In the genomic region with DNA sequence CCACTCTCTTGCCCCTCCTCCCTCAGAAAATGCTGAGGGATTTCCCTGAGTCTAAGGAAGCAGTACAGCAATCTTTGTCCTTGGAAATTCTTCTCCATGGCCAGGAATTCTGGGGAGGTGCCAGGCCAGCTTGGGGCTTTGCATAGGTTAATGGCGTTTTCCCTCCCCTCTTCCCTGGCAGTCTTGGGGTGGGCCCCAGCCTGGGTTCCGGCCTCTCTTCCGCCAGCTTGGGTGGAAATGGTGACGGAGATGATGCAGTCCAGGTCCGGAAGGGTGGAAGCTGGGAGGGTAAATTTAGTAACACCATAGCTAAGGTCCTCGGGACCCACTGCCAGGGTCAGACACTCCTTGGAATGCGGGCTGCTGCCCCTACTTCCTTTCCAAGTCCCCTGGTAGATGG, we compare ENCODE assay signal across 11 cellular contexts. TPM values are rescaled to one million over a fixed set of nuclear protein-coding genes. Genes with fewer than 3 reads are reported as not detected.
DNase-seq lines count a peak whose midpoint lies in the region; ATAC-seq and TF ChIP-seq lines count a peak whose summit lies in the region.
"Had no signal": no experiment of that assay in that cellular context is flagged by ENCODE, and none has a peak within 500 bp of the region (broad histone marks: within the 10 kb centered on the region; RNA-seq: fewer than 3 reads in every experiment).

No MANE protein-coding gene starts in this region.

- H3K9me3 ChIP-seq in muscle layer of duodenum (ENCODE audit: control insufficient read depth in 1 of 2, low read length in 2 of 2) = no peaks in the 10 kb centered on the region
- H3K9me3 ChIP-seq in tibial artery = no peaks in the 10 kb centered on the region
- H3K9me3 ChIP-seq: pancreas had no signal

- H3K27ac ChIP-seq in angular gyrus (ENCODE audit: low read depth, low read length) = peak overlapping the region; percentile 14
- H3K27ac ChIP-seq in muscle layer of duodenum (ENCODE audit: low read length) = peak overlapping the region; percentile 24
- peak overlapping the region; percentile 56 to 57 for H3K27ac ChIP-seq in tibial artery

- H3K36me3 ChIP-seq in muscle layer of duodenum (ENCODE audit: control insufficient read depth in 1 of 2, insufficient read depth in 2 of 2, low read length in 2 of 2) (peaks cover 26 to 36% of the 10 kb centered on the region in 2 donors), tibial artery (peaks cover 9 to 35% (median 22%) of the 10 kb centered on the region in 3 donors)

- H3K27me3 ChIP-seq in muscle layer of duodenum (ENCODE audit: low read depth, low read length) = no peaks in the 10 kb centered on the region
- no peaks in the 10 kb centered on the region for H3K27me3 ChIP-seq in tibial artery
- H3K27me3 ChIP-seq: pancreas had no signal

- TF ChIP-seq CTCF in fibroblast of villous mesenchyme (IDR thresholded peaks at IDR 0.05; ENCODE audit: insufficient read depth, low read depth, low read length) (no peak), tibial artery (IDR thresholded peaks at IDR 0.05) (no peak)

- H3K4me1 ChIP-seq in muscle layer of duodenum (ENCODE audit: control insufficient read depth in 1 of 2, insufficient read depth in 2 of 2, low read length in 2 of 2) = peaks cover 3 to 47% of the 10 kb centered on the region in 2 donors
- H3K4me1 ChIP-seq in tibial artery = peaks cover 0 to 40% (median 35%) of the 10 kb centered on the region in 4 donors

- intact Hi-C loops in tibial artery (cut with DNase I; ENCODE audit: low total_unique reads) = no loop called here

- peak; percentile 51 for DNase-seq in fibroblast of villous mesenchyme (ENCODE audit: low read depth)
- DNase-seq in tibial artery = peak in 1 of 2 donors; percentile 23
- DNase-seq in amniotic stem cell (lab: John Stamatoyannopoulos, UW) = no peak
- DNase-seq: activated naive CD8-positive, alpha-beta T cell treated with anti-CD3 and anti-CD28 coated beads, Interleukin-2, amount 50 U/mL, for 24 hours; NCI-H526 had no signal

- peak overlapping the region; percentile 23 for H3K4me3 ChIP-seq in fibroblast of villous mesenchyme (ENCODE audit: low read depth, low read length)
- H3K4me3 ChIP-seq in muscle layer of duodenum (ENCODE audit: low read depth in 1 of 2, low read length in 2 of 2) = no peak overlapping the region
- peak overlapping the region in 1 of 2 donors; percentile 7 for H3K4me3 ChIP-seq in tibial artery
- H3K4me3 ChIP-seq: pancreas had no signal

- ATAC-seq in GM19452 (IDR thresholded peaks at IDR 0.05; ENCODE audit: unreplicated experiment) = no peak
- no peak for ATAC-seq in GM21529 (IDR thresholded peaks at IDR 0.05; ENCODE audit: unreplicated experiment)
- ATAC-seq in HG03139 (IDR thresholded peaks at IDR 0.05; ENCODE audit: unreplicated experiment) = no peak
- ATAC-seq: activated naive CD8-positive, alpha-beta T cell treated with anti-CD3 and anti-CD28 coated beads, Interleukin-2, amount 50 U/mL, for 24 hours; pancreas had no signal

RNA-seq across cellular contexts. Expression of gene PHLDB1, which starts 5.0 kb away (rescaled TPM):
- 129 and 132 TPM in 2 replicates for total RNA-seq in fibroblast of villous mesenchyme

RNA-seq across cellular contexts. Expression of gene ARCN1, which starts 40.2 kb away (rescaled TPM):
- total RNA-seq in fibroblast of villous mesenchyme = 180 and 248 TPM in 2 replicates

RNA-seq across cellular contexts. Expression of gene IFT46, which starts 46.6 kb away (rescaled TPM):
- total RNA-seq in fibroblast of villous mesenchyme = 22.9 and 27.2 TPM in 2 replicates
